ENCODE assay signal across 34 cellular contexts in genomic region chr2:163198972-163199371, GRCh38.
"Had no signal": no experiment of that assay in that cellular context is flagged by ENCODE, and none has a peak within 500 bp of the region (broad histone marks: within the 10 kb centered on the region; RNA-seq: fewer than 3 reads in every experiment).

No MANE protein-coding gene starts in this region.

- H3K36me3 ChIP-seq: ascending aorta, brain microvascular endothelial cell, esophagus muscularis mucosa, ovary, thyroid gland, upper lobe of left lung, vagina had no signal

- ATAC-seq: left colon; sciatic nerve; stimulated activated memory B cell treated with anti-CD40 and anti-IgM and Interleukin-4, amounts not matched to agents 10 μg/mL and 1 μg/mL and 100 μg/mL, for 72 hours; stimulated activated naive CD8-positive, alpha-beta T cell treated with anti-CD3 and anti-CD28 coated beads, Interleukin-15, amount 100 ng/mL, for 72 hours; T-helper 17 cell; WTC11 had no signal

- H3K27ac ChIP-seq: ascending aorta, brain microvascular endothelial cell, esophagus muscularis mucosa, hepatocyte, ovary, skin epidermis, thyroid gland, upper lobe of left lung, vagina had no signal

- H3K4me3 ChIP-seq: ascending aorta, esophagus muscularis mucosa, hepatocyte, ovary, skin epidermis, thyroid gland, upper lobe of left lung, vagina had no signal

- H3K27me3 ChIP-seq: ascending aorta, brain microvascular endothelial cell, esophagus muscularis mucosa, hepatocyte, ovary, thyroid gland, upper lobe of left lung, vagina had no signal

- DNase-seq: activated CD4-positive, alpha-beta memory T cell treated with anti-CD3 and anti-CD28 coated beads, Interleukin-2, amount 10 ng/mL, durations not matched to agents 7 days and 5 days; activated CD4-positive, alpha-beta T cell treated with anti-CD3 and anti-CD28 coated beads for 1 hour; activated CD4-positive, alpha-beta T cell treated with anti-CD3 and anti-CD28 coated beads, Interleukin-2, amount 10 ng/mL, durations not matched to agents 7 days and 5 days; activated CD8-positive, alpha-beta memory T cell treated with anti-CD3 and anti-CD28 coated beads, Interleukin-2, amount 50 U/mL, for 48 hours; activated gamma-delta T cell; activated naive CD4-positive, alpha-beta T cell treated with anti-CD3 and anti-CD28 coated beads, Interleukin-2, amount 10 ng/mL, durations not matched to agents 7 days and 5 days; activated naive CD8-positive, alpha-beta T cell treated with anti-CD3 and anti-CD28 coated beads, Interleukin-2, amount 10 ng/mL, durations not matched to agents 7 days and 5 days; activated T-cell treated with anti-CD3 and anti-CD28 coated beads, Interleukin-2, amount 50 U/mL, for 24 hours; brain microvascular endothelial cell; caudate nucleus; endodermal cell; foreskin melanocyte; islet precursor cell; left colon; mammary epithelial cell; naive B cell; nephron progenitor cell; ovary; retina; stimulated activated CD4-positive, alpha-beta T cell treated with anti-CD3 and anti-CD28 coated beads, Interleukin-1b, Interleukin-23, amount 100 ng/mL, for 48 hours; stimulated activated CD4-positive, alpha-beta T cell treated with anti-CD3 and anti-CD28 coated beads, Interleukin-4, amount 100 ng/mL, for 4 hours; stimulated activated CD8-positive, alpha-beta memory T cell treated with anti-CD3 and anti-CD28 coated beads, Interleukin-4, amount 100 ng/mL, for 48 hours; stimulated activated naive CD8-positive, alpha-beta T cell treated with anti-CD3 and anti-CD28 coated beads, Interleukin-15, amount 100 ng/mL, for 72 hours; T-helper 17 cell; thyroid gland; upper lobe of left lung had no signal

- H3K4me1 ChIP-seq: ascending aorta, esophagus muscularis mucosa, thyroid gland, upper lobe of left lung, vagina had no signal

- H3K9me3 ChIP-seq: ascending aorta, esophagus muscularis mucosa, thyroid gland, vagina had no signal
